In the genomic region with DNA sequence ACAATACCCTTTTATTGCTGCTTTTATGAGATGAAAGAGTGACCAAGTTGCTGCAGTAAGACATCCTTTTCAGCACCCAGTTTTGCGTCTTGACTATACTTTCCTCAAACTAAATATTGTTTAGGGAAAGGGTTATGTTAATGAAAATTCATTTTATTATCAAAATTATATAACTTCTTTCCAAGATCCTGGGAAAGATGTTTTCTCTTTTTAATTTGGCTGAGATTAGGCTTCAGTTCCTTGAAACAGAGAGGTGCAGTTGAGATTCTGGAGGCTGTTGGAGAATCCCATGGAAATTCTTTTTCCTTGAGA, we compare ENCODE assay signal across 9 cellular contexts.
DNase-seq lines count a peak whose midpoint lies in the region; ATAC-seq and TF ChIP-seq lines count a peak whose summit lies in the region.
"Had no signal": no experiment of that assay in that cellular context is flagged by ENCODE, and none has a peak within 500 bp of the region (broad histone marks: within the 10 kb centered on the region; RNA-seq: fewer than 3 reads in every experiment).

No MANE protein-coding gene starts in this region.

- no peaks in the 10 kb centered on the region for H3K9me2 ChIP-seq in PC-9 (ENCODE audit: insufficient read depth)

- peaks cover 14% of the 10 kb centered on the region for H3F3A ChIP-seq in PC-9 (ENCODE audit: insufficient read depth, low read depth)

- H3K4me1 Mint-ChIP-seq in activated CD8-positive, alpha-beta T cell treated with anti-CD3 and anti-CD28 coated beads for 36 hours (ENCODE audit: low read depth): peaks cover 1% of the 10 kb centered on the region
- peaks cover 9% of the 10 kb centered on the region for H3K4me1 Mint-ChIP-seq in activated CD8-positive, alpha-beta T cell treated with anti-CD3 and anti-CD28 coated beads, Interleukin-2, amount 10 ng/mL, durations not matched to agents 7 days and 5 days (ENCODE audit: low read depth)

- no peaks in the 10 kb centered on the region for H3K9me3 Mint-ChIP-seq in activated CD8-positive, alpha-beta T cell treated with anti-CD3 and anti-CD28 coated beads for 36 hours
- no peaks in the 10 kb centered on the region for H3K9me3 Mint-ChIP-seq in activated CD8-positive, alpha-beta T cell treated with anti-CD3 and anti-CD28 coated beads, Interleukin-2, amount 10 ng/mL, durations not matched to agents 7 days and 5 days (ENCODE audit: insufficient read depth)

- H4K20me1 ChIP-seq in PC-9 (ENCODE audit: insufficient read depth): no peaks in the 10 kb centered on the region

- CTCF ChIA-PET in activated CD8-positive, alpha-beta T cell treated with anti-CD3 and anti-CD28 coated beads for 36 hours (lab: Charles Lee): interaction anchor here (0.6 to 9.0 kb wide), 60 partner anchors 9 to 626 kb away, joined by 3 to 206 read pairs (median 6); a partner anchor contains a TSS
- CTCF ChIA-PET in activated CD8-positive, alpha-beta T cell treated with anti-CD3 and anti-CD28 coated beads, Interleukin-2, amount 10 ng/mL, durations not matched to agents 7 days and 5 days (lab: Charles Lee): interaction anchor here (0.9 to 9.4 kb wide), 48 partner anchors 9 to 417 kb away, joined by 3 to 231 read pairs (median 8); a partner anchor contains a TSS
- CTCF ChIA-PET in PC-9 (lab: Charles Lee): interaction anchor here (1.6 kb wide), 1 partner anchor 146 kb away, joined by 15 read pairs; no protein-coding TSS in a partner anchor

- no peak overlapping the region for H2AFZ ChIP-seq in PC-9

- no peak for ATAC-seq in activated CD8-positive, alpha-beta T cell treated with anti-CD3 and anti-CD28 coated beads for 36 hours
- no peak for ATAC-seq in activated CD8-positive, alpha-beta T cell treated with anti-CD3 and anti-CD28 coated beads, Interleukin-2, amount 10 ng/mL, durations not matched to agents 7 days and 5 days
- ATAC-seq in HG03280 (IDR thresholded peaks at IDR 0.05; ENCODE audit: unreplicated experiment): no peak
- ATAC-seq in GM19324 (IDR thresholded peaks at IDR 0.05; ENCODE audit: low FRiP score, unreplicated experiment): no peak

- H3K27ac Mint-ChIP-seq in activated CD8-positive, alpha-beta T cell treated with anti-CD3 and anti-CD28 coated beads for 36 hours: no peak overlapping the region
- H3K27ac Mint-ChIP-seq in activated CD8-positive, alpha-beta T cell treated with anti-CD3 and anti-CD28 coated beads, Interleukin-2, amount 10 ng/mL, durations not matched to agents 7 days and 5 days: no peak overlapping the region

- TF ChIP-seq CTCF in activated CD8-positive, alpha-beta T cell treated with anti-CD3 and anti-CD28 coated beads for 36 hours (IDR thresholded peaks at IDR 0.05): peak; percentile 3
- peak; percentile 6; the same call in 1 of the 2 replicates for TF ChIP-seq CTCF in PC-9 (conservative IDR thresholded peaks at IDR 0.05)

- H3K36me3 Mint-ChIP-seq in activated CD8-positive, alpha-beta T cell treated with anti-CD3 and anti-CD28 coated beads for 36 hours (ENCODE audit: low read depth): no peaks in the 10 kb centered on the region
- no peaks in the 10 kb centered on the region for H3K36me3 Mint-ChIP-seq in activated CD8-positive, alpha-beta T cell treated with anti-CD3 and anti-CD28 coated beads, Interleukin-2, amount 10 ng/mL, durations not matched to agents 7 days and 5 days (ENCODE audit: low read depth)

- H3K4me2 ChIP-seq in PC-9: no peak overlapping the region

- H3K79me2 ChIP-seq in PC-9 (ENCODE audit: low read depth): no peaks in the 10 kb centered on the region

- H3K27ac ChIP-seq in PC-9: no peak overlapping the region
- H3K27ac ChIP-seq: SK-N-MC had no signal

- no peak for DNase-seq in activated CD8-positive, alpha-beta T cell treated with anti-CD3 and anti-CD28 coated beads for 36 hours
- DNase-seq in activated CD8-positive, alpha-beta T cell treated with anti-CD3 and anti-CD28 coated beads, Interleukin-2, amount 10 ng/mL, durations not matched to agents 7 days and 5 days: no peak
- DNase-seq in PC-9: no peak
- DNase-seq in activated CD4-positive, alpha-beta T cell treated with anti-CD3 and anti-CD28 coated beads, Interleukin-2, amount 50 U/mL, for 4 hours: no peak
- no peak for DNase-seq in effector CD8-positive, alpha-beta T cell (lab: John Stamatoyannopoulos, UW)

- H3K9me3 ChIP-seq in PC-9 (ENCODE audit: insufficient read depth, low read depth) (no peaks in the 10 kb centered on the region), endocrine pancreas (ENCODE audit: control insufficient read depth, low read length) (no peaks in the 10 kb centered on the region)

- intact Hi-C loops in activated CD8-positive, alpha-beta T cell treated with anti-CD3 and anti-CD28 coated beads for 36 hours (cut with micrococcal nuclease): loop anchor here (1.0 kb wide), 2 partner anchors 135 to 147 kb away; no protein-coding TSS in a partner anchor
- intact Hi-C loops in PC-9 (cut with micrococcal nuclease; ENCODE audit: unreplicated experiment): loop anchor here (1.0 to 5.0 kb wide), 4 partner anchors 17 to 244 kb away; no protein-coding TSS in a partner anchor

- H3K4me3 ChIP-seq in PC-9: no peak overlapping the region
- H3K4me3 ChIP-seq in endocrine pancreas (ENCODE audit: control insufficient read depth, insufficient read depth, low read length): peak overlapping the region; percentile 43
- H3K4me3 ChIP-seq: SK-N-MC had no signal

- no TSS peak for BruUV-seq in PC-9 (replicated peaks; lab: Mats Ljungman, UMichigan)

- no peak overlapping the region for H3K9ac ChIP-seq in endocrine pancreas (ENCODE audit: control insufficient read depth, insufficient read depth, low read length)

- H3K4me3 Mint-ChIP-seq in activated CD8-positive, alpha-beta T cell treated with anti-CD3 and anti-CD28 coated beads for 36 hours: no peak overlapping the region
- no peak overlapping the region for H3K4me3 Mint-ChIP-seq in activated CD8-positive, alpha-beta T cell treated with anti-CD3 and anti-CD28 coated beads, Interleukin-2, amount 10 ng/mL, durations not matched to agents 7 days and 5 days

- H3K4me1 ChIP-seq in PC-9 (replicated peaks; ENCODE audit: insufficient read depth) (peaks cover 16% of the 10 kb centered on the region), endocrine pancreas (ENCODE audit: control insufficient read depth, insufficient read depth, low read length) (no peaks in the 10 kb centered on the region)

- peaks cover 2% of the 10 kb centered on the region for H3K27me3 Mint-ChIP-seq in activated CD8-positive, alpha-beta T cell treated with anti-CD3 and anti-CD28 coated beads for 36 hours
- peaks cover 36% of the 10 kb centered on the region for H3K27me3 Mint-ChIP-seq in activated CD8-positive, alpha-beta T cell treated with anti-CD3 and anti-CD28 coated beads, Interleukin-2, amount 10 ng/mL, durations not matched to agents 7 days and 5 days (ENCODE audit: low read depth)

- POLR2A ChIA-PET in activated CD8-positive, alpha-beta T cell treated with anti-CD3 and anti-CD28 coated beads for 36 hours (lab: Charles Lee): interaction anchor here (0.9 to 3.8 kb wide), 5 partner anchors 9 to 146 kb away, joined by 3 to 11 read pairs (median 4); no protein-coding TSS in a partner anchor
- POLR2A ChIA-PET in activated CD8-positive, alpha-beta T cell treated with anti-CD3 and anti-CD28 coated beads, Interleukin-2, amount 10 ng/mL, durations not matched to agents 7 days and 5 days (lab: Charles Lee): interaction anchor here (1.6 to 3.1 kb wide), 3 partner anchors 93 to 147 kb away, joined by 4 to 18 read pairs (median 13); a partner anchor contains a TSS
- POLR2A ChIA-PET in PC-9 (lab: Charles Lee; ENCODE audit: unreplicated experiment): no interaction called here

- H3K36me3 ChIP-seq in PC-9 (ENCODE audit: low read depth) (no peaks in the 10 kb centered on the region), endocrine pancreas (ENCODE audit: control insufficient read depth, insufficient read depth, low read length) (no peaks in the 10 kb centered on the region)

- H3K27me3 ChIP-seq in PC-9 (ENCODE audit: insufficient read depth, low read depth): peaks cover 14% of the 10 kb centered on the region
- H3K27me3 ChIP-seq in endocrine pancreas (ENCODE audit: control insufficient read depth, insufficient read depth, low read length): no peaks in the 10 kb centered on the region
